1 cellular context compared by ENCODE assay signal in genomic region chr6:32183030-32183429, GRCh38.
TF ChIP-seq lines count a peak whose summit lies in the region.

No MANE protein-coding gene starts in this region.

TF ChIP-seq in GM23338, 12 proteins besides CTCF, POLR2A, EP300 and RAD21 (continued from another document):
- TF ChIP-seq REST (IDR thresholded peaks at IDR 0.05; ENCODE audit: unreplicated experiment): no peak
- TF ChIP-seq EZH2phosphoT487 (IDR thresholded peaks at IDR 0.05; ENCODE audit: unreplicated experiment): no peak
- no peak for TF ChIP-seq POLR2AphosphoS5 (IDR thresholded peaks at IDR 0.05; ENCODE audit: low read depth)
- TF ChIP-seq ETS1 (IDR thresholded peaks at IDR 0.05): no peak
